ENCODE assay signal across 8 cellular contexts in genomic region chr7:37353949-37354660, GRCh38.
DNase-seq lines count a peak whose midpoint lies in the region; ATAC-seq and TF ChIP-seq lines count a peak whose summit lies in the region.

No MANE protein-coding gene starts in this region.

- H3K4me3 Mint-ChIP-seq in nephron = peak overlapping the region in 1 of 3 experiments; percentile 44

- H3K9me3 Mint-ChIP-seq in nephron = no peaks in the 10 kb centered on the region

- H3K4me1 ChIP-seq in BLaER1 = peaks cover 53% of the 10 kb centered on the region

- H3K4me2 ChIP-seq in BLaER1 = peak overlapping the region; percentile 82

- TF ChIP-seq CTCF in nephron (IDR thresholded peaks at IDR 0.05; ENCODE audit: unreplicated experiment in 3 of 3) (no peak), WERI-Rb-1 (IDR thresholded peaks at IDR 0.05; ENCODE audit: low read depth, low read length) (no peak)

- no peaks in the 10 kb centered on the region for H4K20me1 ChIP-seq in BLaER1

- no peaks in the 10 kb centered on the region for H3K36me3 Mint-ChIP-seq in nephron (ENCODE audit: low read depth)

- H3K4me1 Mint-ChIP-seq in nephron = peaks cover 69% of the 10 kb centered on the region

- H3K9me3 ChIP-seq in BLaER1 (no peaks in the 10 kb centered on the region), WERI-Rb-1 (ENCODE audit: severe bottlenecking) (no peaks in the 10 kb centered on the region)

- H3K9ac ChIP-seq in BLaER1 = no peak overlapping the region

- ATAC-seq in HG02973 (IDR thresholded peaks at IDR 0.05; ENCODE audit: unreplicated experiment) = no peak

- H3K36me3 ChIP-seq in BLaER1 = no peaks in the 10 kb centered on the region
- no peaks in the 10 kb centered on the region for H3K36me3 ChIP-seq in WERI-Rb-1

- H3K27ac ChIP-seq in BLaER1 (peak overlapping the region; percentile 47; the same call in 1 of the 2 replicates), caudate nucleus (ENCODE audit: low read depth, low read length) (peak overlapping the region; percentile 14), WERI-Rb-1 (no peak overlapping the region)

- H3K27me3 Mint-ChIP-seq in nephron (ENCODE audit: low read depth) = no peaks in the 10 kb centered on the region

- peak overlapping the region; percentile 54 to 93 (median 80) for H3K27ac Mint-ChIP-seq in nephron

- no peaks in the 10 kb centered on the region for H3K27me3 ChIP-seq in BLaER1
- no peaks in the 10 kb centered on the region for H3K27me3 ChIP-seq in WERI-Rb-1 (ENCODE audit: insufficient read depth, low read depth, severe bottlenecking)

- DNase-seq in Jurkat, Clone E6-1 (ENCODE audit: low read depth, low spot score) = no peak
- no peak for DNase-seq in caudate nucleus (lab: John Stamatoyannopoulos, UW)
- DNase-seq in WERI-Rb-1 = no peak
- DNase-seq in stimulated activated CD4-positive, alpha-beta T cell treated with anti-CD3 and anti-CD28 coated beads, Interleukin-4, amount 100 ng/mL, for 24 hours = no peak
- DNase-seq in glomerular visceral epithelial cell (ENCODE audit: extremely low spot score) = no peak

- H3K4me3 ChIP-seq in BLaER1 (no peak overlapping the region), WERI-Rb-1 (ENCODE audit: low read depth, low read length) (no peak overlapping the region)
- peak overlapping the region; percentile 72 for H3K4me3 ChIP-seq in Jurkat, Clone E6-1 (ENCODE audit: low read length)
